Comparison of ENCODE assay signal across 8 cellular contexts in genomic region chr6:25302677-25303128, GRCh38. TPM values are rescaled to one million over a fixed set of nuclear protein-coding genes. Genes with fewer than 3 reads are reported as not detected.
DNase-seq lines count a peak whose midpoint lies in the region; ATAC-seq, FAIRE-seq and TF ChIP-seq lines count a peak whose summit lies in the region.

No MANE protein-coding gene starts in this region.

- DNase-seq in H54 (ENCODE audit: insufficient read length, low spot score) (peak; percentile 45), NCI-H524 treated with DMSO at 0.1 percent for 48 hours (lab: John Stamatoyannopoulos, UW) (peak; percentile 83), small intestine (peak; percentile 79)
- DNase-seq in activated T-helper 2 cell treated with anti-CD3 and anti-CD28 coated beads, Interferon-gamma antibody, Interleukin-2, Interleukin-4, amounts not matched to agents 10 μg/mL and 5 μg/mL and 100 μg/mL, durations not matched to agents 14 hours and 24 hours and 36 hours (ENCODE audit: low spot score) = no peak

- peaks cover 0 to 22% (median 9%) of the 10 kb centered on the region in 3 donors for H3K4me1 ChIP-seq in gastroesophageal sphincter
- peaks cover 4 to 12% of the 10 kb centered on the region in 2 donors for H3K4me1 ChIP-seq in small intestine (ENCODE audit: control insufficient read depth in 2 of 2, insufficient read depth in 1 of 2, low read depth in 1 of 2, low read length in 1 of 2)

- no peaks in the 10 kb centered on the region for H3K36me3 ChIP-seq in gastroesophageal sphincter
- H3K36me3 ChIP-seq in small intestine (ENCODE audit: control insufficient read depth in 2 of 2, insufficient read depth in 2 of 2, low read length in 2 of 2) = no peaks in the 10 kb centered on the region

- TF ChIP-seq CTCF in gastroesophageal sphincter (IDR thresholded peaks at IDR 0.05) = no peak

- TF ChIP-seq POLR2A in H54 (IDR thresholded peaks at IDR 0.05; ENCODE audit: low read depth, low read length) (no peak), gastroesophageal sphincter (IDR thresholded peaks at IDR 0.05) (no peak)

- H3K4me3 Mint-ChIP-seq in activated T-helper 2 cell treated with anti-CD3 and anti-CD28 coated beads, Interferon-gamma antibody, Interleukin-2, Interleukin-4, amounts not matched to agents 10 μg/mL and 5 μg/mL and 100 μg/mL, durations not matched to agents 14 hours and 24 hours and 36 hours (ENCODE audit: low read depth) = no peak overlapping the region

- H3K36me3 Mint-ChIP-seq in activated T-helper 2 cell treated with anti-CD3 and anti-CD28 coated beads, Interferon-gamma antibody, Interleukin-2, Interleukin-4, amounts not matched to agents 10 μg/mL and 5 μg/mL and 100 μg/mL, durations not matched to agents 14 hours and 24 hours and 36 hours (ENCODE audit: low read depth) = no peaks in the 10 kb centered on the region

- no peaks in the 10 kb centered on the region for H3K9me3 Mint-ChIP-seq in activated T-helper 2 cell treated with anti-CD3 and anti-CD28 coated beads, Interferon-gamma antibody, Interleukin-2, Interleukin-4, amounts not matched to agents 10 μg/mL and 5 μg/mL and 100 μg/mL, durations not matched to agents 14 hours and 24 hours and 36 hours

- H3K9me3 ChIP-seq in gastroesophageal sphincter (no peaks in the 10 kb centered on the region), small intestine (ENCODE audit: control insufficient read depth, low read depth) (no peaks in the 10 kb centered on the region)

- peaks cover 6% of the 10 kb centered on the region for H3K27me3 Mint-ChIP-seq in activated T-helper 2 cell treated with anti-CD3 and anti-CD28 coated beads, Interferon-gamma antibody, Interleukin-2, Interleukin-4, amounts not matched to agents 10 μg/mL and 5 μg/mL and 100 μg/mL, durations not matched to agents 14 hours and 24 hours and 36 hours (ENCODE audit: low read depth)

- H3K4me3 ChIP-seq in gastroesophageal sphincter (no peak overlapping the region), small intestine (ENCODE audit: low read depth in 1 of 2, low read length in 2 of 2) (no peak overlapping the region)

- ATAC-seq in gastroesophageal sphincter = peak; percentile 85
- ATAC-seq in GM19455 (IDR thresholded peaks at IDR 0.05; ENCODE audit: unreplicated experiment) = no peak
- no peak for ATAC-seq in HG03469 (IDR thresholded peaks at IDR 0.05; ENCODE audit: unreplicated experiment)
- ATAC-seq in HG02973 (IDR thresholded peaks at IDR 0.05; ENCODE audit: unreplicated experiment) = no peak

- WGBS in gastroesophageal sphincter (ENCODE audit: low coverage in 1 of 2), 2 donors = 38 to 54% methylated on average over 3 to 6 of the region's 6 CpGs
- WGBS in small intestine, 3 donors = 8 to 41% (median 32%) methylated on average over 6 of the region's 6 CpGs

- FAIRE-seq in H54 (lab: Jason Lieb, UNC) = peak; percentile 98
- no peak for FAIRE-seq in small intestine (lab: Jason Lieb, UNC)

- no peaks in the 10 kb centered on the region for H3K27me3 ChIP-seq in gastroesophageal sphincter
- no peaks in the 10 kb centered on the region for H3K27me3 ChIP-seq in small intestine (ENCODE audit: control insufficient read depth in 2 of 2, insufficient read depth in 2 of 2, low read length in 2 of 2)

- intact Hi-C loops in activated T-helper 2 cell treated with anti-CD3 and anti-CD28 coated beads, Interferon-gamma antibody, Interleukin-2, Interleukin-4, amounts not matched to agents 10 μg/mL and 5 μg/mL and 100 μg/mL, durations not matched to agents 14 hours and 24 hours and 36 hours (cut with micrococcal nuclease) = no loop called here

- H3K4me1 Mint-ChIP-seq in activated T-helper 2 cell treated with anti-CD3 and anti-CD28 coated beads, Interferon-gamma antibody, Interleukin-2, Interleukin-4, amounts not matched to agents 10 μg/mL and 5 μg/mL and 100 μg/mL, durations not matched to agents 14 hours and 24 hours and 36 hours (ENCODE audit: low read depth) = peaks cover 3% of the 10 kb centered on the region

- no peak for TF ChIP-seq EP300 in gastroesophageal sphincter (IDR thresholded peaks at IDR 0.05)

- H3K27ac Mint-ChIP-seq in activated T-helper 2 cell treated with anti-CD3 and anti-CD28 coated beads, Interferon-gamma antibody, Interleukin-2, Interleukin-4, amounts not matched to agents 10 μg/mL and 5 μg/mL and 100 μg/mL, durations not matched to agents 14 hours and 24 hours and 36 hours = no peak overlapping the region

- H3K27ac ChIP-seq in gastroesophageal sphincter (peak overlapping the region in 3 of 4 donors; percentile 41 to 66 (median 61)), small intestine (ENCODE audit: low read depth in 1 of 2, low read length in 1 of 2) (peak overlapping the region in 1 of 2 donors; percentile 80)

RNA-seq across cellular contexts. Expression of gene CARMIL1, which starts 23.5 kb away (rescaled TPM):
- total RNA-seq in gastroesophageal sphincter = 10 to 100 TPM in 3 of 4 donors, 1 to 10 TPM in 1; 6.2 to 17.2 (median 11.5) TPM
- 10 to 100 TPM; 35.3 to 74.5 (median 50.5) TPM for polyA plus RNA-seq in small intestine
- total RNA-seq in activated T-helper 2 cell treated with anti-CD3 and anti-CD28 coated beads, Interferon-gamma antibody, Interleukin-2, Interleukin-4, amounts not matched to agents 10 μg/mL and 5 μg/mL and 100 μg/mL, durations not matched to agents 14 hours and 24 hours and 36 hours = 1.7 and 1.9 TPM in 2 replicates
